In the genomic region with DNA sequence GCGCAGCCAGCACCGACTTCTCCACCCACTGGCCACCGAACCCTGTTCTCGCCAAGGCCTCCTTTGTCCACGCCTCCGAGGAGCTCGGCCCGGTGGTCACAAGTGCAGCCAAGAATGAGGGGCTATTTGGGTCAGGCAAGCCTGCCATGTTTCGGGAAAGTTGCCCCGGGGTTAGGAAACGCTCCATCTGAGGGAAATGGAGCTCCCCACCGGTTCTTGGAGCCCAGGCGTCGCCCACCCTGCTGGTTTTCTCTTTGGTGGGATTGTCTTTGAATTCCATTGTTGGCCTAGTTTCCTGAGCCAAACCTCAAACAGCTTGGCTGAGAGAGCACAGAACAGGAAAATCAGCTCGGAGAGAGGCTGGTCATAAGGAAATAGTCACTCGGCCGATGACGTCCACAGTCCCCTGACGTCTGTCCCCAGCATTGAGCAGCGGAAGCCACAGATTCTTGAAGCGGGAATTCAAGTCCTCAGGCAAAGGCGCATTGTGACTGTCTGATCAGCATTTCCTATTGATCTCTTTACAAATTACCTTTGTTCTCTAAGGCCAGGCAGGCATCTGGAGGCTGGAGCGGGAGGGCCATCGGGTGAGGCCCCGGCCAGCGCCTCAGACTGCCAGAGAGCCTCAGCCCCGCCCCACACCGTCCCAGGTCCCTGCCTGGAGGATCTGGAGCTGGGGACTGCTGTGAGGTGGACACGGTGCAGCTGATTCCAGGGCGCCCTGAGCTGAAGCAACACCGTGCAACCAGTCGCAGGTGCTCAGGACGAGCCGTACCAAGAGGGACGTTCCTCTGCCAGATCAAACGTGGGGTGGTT, we compare ENCODE assay signal across 8 cellular contexts.
DNase-seq lines count a peak whose midpoint lies in the region; ATAC-seq and FAIRE-seq lines count a peak whose summit lies in the region.

No MANE protein-coding gene starts in this region.

- peaks cover 30% of the 10 kb centered on the region for H3K4me1 ChIP-seq in HUES6 (ENCODE audit: control insufficient read depth, insufficient read depth, low read length)
- no peaks in the 10 kb centered on the region for H3K4me1 ChIP-seq in small intestine (ENCODE audit: control insufficient read depth in 2 of 2, insufficient read depth in 1 of 2, low read depth in 1 of 2, low read length in 1 of 2)

- peak overlapping the region; percentile 77 for H3K9ac ChIP-seq in HUES6 (ENCODE audit: low read length)

- peaks cover 17 to 39% (median 25%) of the 10 kb centered on the region in 3 donors for H3K27me3 Mint-ChIP-seq in immature natural killer cell (ENCODE audit: low read depth in 3 of 3)

- peak overlapping the region in 2 of 5 donors; percentile 12 to 30 for H3K4me3 Mint-ChIP-seq in immature natural killer cell

- 41 to 52% (median 51%) methylated on average over 36 of the region's 36 CpGs for WGBS in small intestine, 3 donors

- DNase-seq in astrocyte of the hippocampus (ENCODE audit: low read depth, low spot score) (peak; percentile 64), immature natural killer cell (peak; percentile 26 to 48 (median 31)), small intestine (peak; percentile 23), NCI-H2107 treated with DMSO at 0.1 percent for 48 hours (lab: John Stamatoyannopoulos, UW; ENCODE audit: unreplicated experiment) (no peak)

- H3K36me3 ChIP-seq in HUES6 (ENCODE audit: control insufficient read depth, insufficient read depth, low read length) (no peaks in the 10 kb centered on the region), small intestine (ENCODE audit: control insufficient read depth in 2 of 2, insufficient read depth in 2 of 2, low read length in 2 of 2) (no peaks in the 10 kb centered on the region)

- no peak for FAIRE-seq in small intestine (lab: Jason Lieb, UNC)

- peaks cover 8% of the 10 kb centered on the region for H3K27me3 ChIP-seq in HUES6 (ENCODE audit: control insufficient read depth, insufficient read depth, low read length)
- no peaks in the 10 kb centered on the region for H3K27me3 ChIP-seq in small intestine (ENCODE audit: control insufficient read depth in 2 of 2, insufficient read depth in 2 of 2, low read length in 2 of 2)

- H3K4me1 Mint-ChIP-seq in immature natural killer cell, result peaks cover 49 to 52% of the 10 kb centered on the region in 2 donors

- H3K27ac ChIP-seq in HUES6 (ENCODE audit: low read depth, low read length) (peak overlapping the region; percentile 73; the same call in 1 of the 2 replicates), small intestine (ENCODE audit: low read depth in 1 of 2, low read length in 1 of 2) (peak overlapping the region in 1 of 2 donors; percentile 71)

- no peaks in the 10 kb centered on the region for H3K9me3 ChIP-seq in HUES6 (ENCODE audit: control insufficient read depth, insufficient read depth, low read depth, low read length)
- H3K9me3 ChIP-seq in small intestine (ENCODE audit: control insufficient read depth, low read depth), result no peaks in the 10 kb centered on the region

- H3K4me3 ChIP-seq in HUES6 (ENCODE audit: low read depth, low read length) (no peak overlapping the region), small intestine (ENCODE audit: low read depth in 1 of 2, low read length in 2 of 2) (no peak overlapping the region)

- H3K9me3 Mint-ChIP-seq in immature natural killer cell, result no peaks in the 10 kb centered on the region

- peak overlapping the region in 3 of 6 donors; percentile 10 to 60 (median 55) for H3K27ac Mint-ChIP-seq in immature natural killer cell

- ATAC-seq in GM18870 (IDR thresholded peaks at IDR 0.05; ENCODE audit: unreplicated experiment) (no peak), HG02840 (IDR thresholded peaks at IDR 0.05; ENCODE audit: low FRiP score, unreplicated experiment) (no peak), HG03457 (IDR thresholded peaks at IDR 0.05; ENCODE audit: unreplicated experiment) (no peak)

- H3K36me3 Mint-ChIP-seq in immature natural killer cell, result no peaks in the 10 kb centered on the region
